ENCODE assay signal across 8 cellular contexts in the genomic region with DNA sequence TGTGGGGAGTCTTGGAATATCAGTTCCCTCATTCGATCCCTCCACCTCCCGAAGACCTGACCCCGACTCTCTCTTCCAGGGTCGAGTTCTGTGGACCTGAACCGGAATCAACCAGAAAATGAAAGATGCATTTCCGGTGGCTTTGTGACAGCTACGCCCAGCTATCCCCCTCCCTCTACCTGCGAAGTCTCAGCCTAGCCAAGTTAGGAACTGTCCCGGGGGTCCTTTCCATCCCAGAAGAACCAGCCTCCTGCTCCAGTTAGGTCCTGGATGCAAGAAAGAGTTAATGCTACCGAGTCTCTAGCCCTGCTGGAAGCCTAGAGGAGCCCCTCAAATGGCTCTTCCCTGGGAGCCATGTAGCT. TPM values are rescaled to one million over a fixed set of nuclear protein-coding genes. Genes with fewer than 3 reads are reported as not detected.
DNase-seq lines count a peak whose midpoint lies in the region; ATAC-seq and TF ChIP-seq lines count a peak whose summit lies in the region.

No MANE protein-coding gene starts in this region.

- H3K27me3 ChIP-seq in endodermal cell (ENCODE audit: control insufficient read depth, insufficient read depth, low read length, poor library complexity, severe bottlenecking) (no peaks in the 10 kb centered on the region), tibial artery (no peaks in the 10 kb centered on the region), ascending aorta (no peaks in the 10 kb centered on the region)

- peak overlapping the region; percentile 82 for H3K27ac Mint-ChIP-seq in activated naive CD4-positive, alpha-beta T cell treated with anti-CD3 and anti-CD28 coated beads, Interleukin-2, amount 50 U/mL, for 24 hours
- H3K27ac Mint-ChIP-seq in endodermal cell, result no peak overlapping the region

- H3K36me3 Mint-ChIP-seq in activated naive CD4-positive, alpha-beta T cell treated with anti-CD3 and anti-CD28 coated beads, Interleukin-2, amount 50 U/mL, for 24 hours, result peaks cover 15% of the 10 kb centered on the region
- peaks cover 9% of the 10 kb centered on the region for H3K36me3 Mint-ChIP-seq in endodermal cell (ENCODE audit: low read depth)

- H3K4me1 ChIP-seq in endodermal cell (ENCODE audit: control insufficient read depth, insufficient read depth, low read length) (no peaks in the 10 kb centered on the region), tibial artery (no peaks in the 10 kb centered on the region), ascending aorta (no peaks in the 10 kb centered on the region)

- DNase-seq in activated naive CD4-positive, alpha-beta T cell (lab: John Stamatoyannopoulos, UW), result no peak
- no peak for DNase-seq in endodermal cell
- no peak for DNase-seq in tibial artery
- DNase-seq in left lobe of liver (ENCODE audit: low spot score), result no peak
- no peak for DNase-seq in NCI-H146 (lab: John Stamatoyannopoulos, UW)
- DNase-seq in ascending aorta (ENCODE audit: low spot score in 2 of 2), result no peak

- H3K27ac ChIP-seq in endodermal cell (ENCODE audit: low read depth, low read length) (no peak overlapping the region), tibial artery (no peak overlapping the region), ascending aorta (no peak overlapping the region)

- ATAC-seq in HG03280 (IDR thresholded peaks at IDR 0.05; ENCODE audit: unreplicated experiment) (peak; percentile 51), left lobe of liver (no peak)

- peak overlapping the region; percentile 75 for H3K4me3 ChIP-seq in endodermal cell (ENCODE audit: low read length)
- H3K4me3 ChIP-seq in tibial artery, result peak overlapping the region; percentile 26 to 38
- H3K4me3 ChIP-seq in ascending aorta, result peak overlapping the region in 1 of 2 donors; percentile 36

- peak overlapping the region; percentile 91 for H3K4me3 Mint-ChIP-seq in activated naive CD4-positive, alpha-beta T cell treated with anti-CD3 and anti-CD28 coated beads, Interleukin-2, amount 50 U/mL, for 24 hours
- peak overlapping the region; percentile 62 for H3K4me3 Mint-ChIP-seq in endodermal cell

- TF ChIP-seq CTCF in endodermal cell (conservative IDR thresholded peaks at IDR 0.05), result peak; percentile 2
- TF ChIP-seq CTCF in tibial artery (IDR thresholded peaks at IDR 0.05), result no peak
- TF ChIP-seq CTCF in ascending aorta (IDR thresholded peaks at IDR 0.05), result no peak

- no peaks in the 10 kb centered on the region for H3K9me3 Mint-ChIP-seq in activated naive CD4-positive, alpha-beta T cell treated with anti-CD3 and anti-CD28 coated beads, Interleukin-2, amount 50 U/mL, for 24 hours
- H3K9me3 Mint-ChIP-seq in endodermal cell, result peaks cover 53% of the 10 kb centered on the region

- H3K9ac ChIP-seq in endodermal cell (ENCODE audit: extremely low read depth, low read length, poor library complexity, severe bottlenecking), result no peak overlapping the region

- no peaks in the 10 kb centered on the region for H3K36me3 ChIP-seq in endodermal cell (ENCODE audit: control insufficient read depth, insufficient read depth, low read length)
- peaks cover 0 to 20% (median 5%) of the 10 kb centered on the region in 3 donors for H3K36me3 ChIP-seq in tibial artery
- H3K36me3 ChIP-seq in ascending aorta, result peaks cover 3 to 13% of the 10 kb centered on the region in 2 donors

- H3K9me3 ChIP-seq in endodermal cell (ENCODE audit: control insufficient read depth, low read length), result no peaks in the 10 kb centered on the region
- peaks cover 0 to 11% (median 0%) of the 10 kb centered on the region in 3 donors for H3K9me3 ChIP-seq in tibial artery
- peaks cover 0 to 3% of the 10 kb centered on the region in 2 donors for H3K9me3 ChIP-seq in ascending aorta

- WGBS in endodermal cell (ENCODE audit: insufficient coverage in 1 of 2, insufficient read length in 1 of 2), 2 experiments, result 35% methylated on average over 10 of the region's 10 CpGs; no CpG with 5 or more reads in 1 of the 2 experiments

- H3K27me3 Mint-ChIP-seq in activated naive CD4-positive, alpha-beta T cell treated with anti-CD3 and anti-CD28 coated beads, Interleukin-2, amount 50 U/mL, for 24 hours, result no peaks in the 10 kb centered on the region
- peaks cover 3% of the 10 kb centered on the region for H3K27me3 Mint-ChIP-seq in endodermal cell (ENCODE audit: insufficient read depth)

- intact Hi-C loops in tibial artery (cut with DNase I; ENCODE audit: low total_unique reads) (no loop called here), ascending aorta (cut with DNase I) (no loop called here)

- peaks cover 19% of the 10 kb centered on the region for H3K4me1 Mint-ChIP-seq in activated naive CD4-positive, alpha-beta T cell treated with anti-CD3 and anti-CD28 coated beads, Interleukin-2, amount 50 U/mL, for 24 hours
- H3K4me1 Mint-ChIP-seq in endodermal cell, result no peaks in the 10 kb centered on the region

RNA-seq across cellular contexts. Expression of a gene that starts 13.4 kb away (rescaled TPM):
- total RNA-seq in endodermal cell (not detected), left lobe of liver (not detected), ascending aorta (not detected)
- not detected for polyA plus RNA-seq in endodermal cell (2013, experiment 1 of 2)
- not detected for polyA plus RNA-seq in endodermal cell (2013, experiment 2 of 2)

RNA-seq across cellular contexts. Expression of a gene that starts 44.1 kb away (rescaled TPM):
- total RNA-seq in endodermal cell (not detected), left lobe of liver (not detected), ascending aorta (not detected)
- polyA plus RNA-seq in endodermal cell (2013, experiment 1 of 2), result not detected
- not detected for polyA plus RNA-seq in endodermal cell (2013, experiment 2 of 2)

RNA-seq across cellular contexts. Expression of a gene that starts 48.0 kb away (rescaled TPM):
- total RNA-seq in endodermal cell (1 to 10 TPM; 3.6 to 6.0 TPM), left lobe of liver (6.4 TPM), ascending aorta (4.0 TPM)
- 6.1 TPM for polyA plus RNA-seq in endodermal cell (2013, experiment 1 of 2)
- polyA plus RNA-seq in endodermal cell (2013, experiment 2 of 2), result 5.9 TPM

RNA-seq across cellular contexts. Expression of a gene that starts 48.7 kb away (rescaled TPM):
- total RNA-seq in endodermal cell (10 to 100 TPM in 1 of 2 donors, 1 to 10 TPM in 1; 8.5 to 12.8 TPM), left lobe of liver (1.9 TPM), ascending aorta (4.0 TPM)
- polyA plus RNA-seq in endodermal cell (2013, experiment 1 of 2), result 13.2 TPM
- 10.7 TPM for polyA plus RNA-seq in endodermal cell (2013, experiment 2 of 2)
